ENCODE assay signal across 8 cellular contexts in the genomic region with DNA sequence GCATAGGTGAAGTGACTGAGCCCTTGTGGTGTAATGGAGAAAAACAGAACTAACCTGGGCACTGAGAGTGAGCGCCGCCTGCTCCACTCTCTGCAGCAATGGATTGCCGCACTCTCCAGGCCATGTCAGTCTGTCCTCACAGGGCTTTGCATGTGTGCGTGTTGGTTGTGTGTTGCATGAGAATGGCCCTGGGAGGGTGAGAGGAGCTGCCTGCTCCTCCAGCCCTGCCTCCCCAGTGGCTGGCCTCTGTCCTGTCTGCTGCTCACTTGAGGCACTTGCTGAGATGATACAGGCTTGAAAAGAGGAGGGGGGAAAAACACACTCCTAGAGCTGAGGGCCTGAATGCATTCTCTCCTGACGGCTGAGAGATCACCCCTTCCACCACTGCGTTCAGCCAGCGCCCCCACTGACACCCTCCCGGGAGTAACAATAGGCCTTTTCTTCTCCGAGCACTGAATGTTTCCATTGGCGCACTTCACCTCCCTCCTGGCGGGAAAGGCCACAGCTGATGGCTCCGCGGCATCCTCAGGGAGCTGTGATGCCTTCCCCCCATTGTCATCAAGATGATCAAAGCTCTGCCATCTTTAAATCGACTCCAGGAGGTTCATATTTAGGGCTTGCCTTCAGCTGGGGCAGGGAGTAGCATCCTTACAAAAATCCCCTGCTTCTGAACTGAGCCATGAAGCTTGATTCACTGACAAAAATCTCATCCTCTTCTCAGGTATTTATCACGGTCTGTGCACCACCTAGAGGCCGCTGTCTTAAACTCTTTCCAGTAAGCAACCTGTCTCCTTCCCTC. TPM values are rescaled to one million over a fixed set of nuclear protein-coding genes. Genes with fewer than 3 reads are reported as not detected.
DNase-seq lines count a peak whose midpoint lies in the region; ATAC-seq and TF ChIP-seq lines count a peak whose summit lies in the region.

No MANE protein-coding gene starts in this region.

- peaks cover 0 to 3% (median under 1%) of the 10 kb centered on the region in 4 donors for H3K27me3 ChIP-seq in liver (ENCODE audit: control insufficient read depth in 4 of 4, insufficient read depth in 4 of 4, low read length in 3 of 4)

- no peaks in the 10 kb centered on the region for H3K4me1 ChIP-seq in liver (ENCODE audit: control insufficient read depth in 4 of 4, insufficient read depth in 4 of 4, low read length in 3 of 4)

- in situ Hi-C loops in Caki2 (cut with HindIII; ENCODE audit: low pct_unique_long_range_greater_than_20kb, low sequenced_read_pairs), result no loop called here

- no peaks in the 10 kb centered on the region for H3K36me3 ChIP-seq in SK-N-MC (ENCODE audit: insufficient read depth, low read length)
- no peaks in the 10 kb centered on the region for H3K36me3 ChIP-seq in liver (ENCODE audit: control insufficient read depth in 4 of 4, insufficient read depth in 3 of 4, low read depth in 1 of 4, low read length in 3 of 4)

- no peak overlapping the region for H3K9ac ChIP-seq in SK-N-MC (ENCODE audit: insufficient read length)
- peak overlapping the region in 1 of 2 donors; percentile 39 for H3K9ac ChIP-seq in liver (ENCODE audit: low read depth in 1 of 2, low read length in 2 of 2)

- no peaks in the 10 kb centered on the region for H3K9me3 ChIP-seq in SK-N-MC (ENCODE audit: low read depth, low read length)
- H3K9me3 ChIP-seq in liver (ENCODE audit: control insufficient read depth in 4 of 4, low read length in 3 of 4), result no peaks in the 10 kb centered on the region

- DNase-seq in Caki2 (ENCODE audit: low read depth), result peak; percentile 47
- DNase-seq in LNCaP clone FGC (ENCODE audit: low read depth), result no peak
- peak; percentile 44 for DNase-seq in SK-N-MC (ENCODE audit: low read depth, low spot score)
- DNase-seq in dermis blood vessel endothelial cell, result peak; percentile 85
- peak in 46 of 49 donors; percentile 13 to 74 (median 52) for DNase-seq in substantia nigra (lab: John Stamatoyannopoulos, UW)
- DNase-seq in T1000 (lab: John Stamatoyannopoulos, UW), result no peak

- H3K27ac ChIP-seq in SK-N-MC (no peak overlapping the region), liver (ENCODE audit: low read depth in 1 of 2, low read length in 2 of 2) (no peak overlapping the region), substantia nigra (ENCODE audit: low read depth, low read length, poor library complexity, severe bottlenecking) (peak overlapping the region; percentile 0)

- ATAC-seq in GM21367 (IDR thresholded peaks at IDR 0.05; ENCODE audit: unreplicated experiment), result peak; percentile 59

- peak; percentile 86 to 88 for TF ChIP-seq RAD21 in liver (IDR thresholded peaks at IDR 0.05)

- H3K4me3 ChIP-seq in LNCaP clone FGC (ENCODE audit: low read depth, low read length) (no peak overlapping the region), SK-N-MC (no peak overlapping the region), liver (ENCODE audit: low read depth in 1 of 3, low read length in 3 of 3) (no peak overlapping the region)

- WGBS in liver, result 51% methylated on average over 16 of the region's 16 CpGs

- TF ChIP-seq CTCF in LNCaP clone FGC (IDR thresholded peaks at IDR 0.05; ENCODE audit: control insufficient read depth, extremely low read depth, insufficient read depth) (peak; percentile 67), liver (IDR thresholded peaks at IDR 0.05; ENCODE audit: low read depth, low read length, missing input control) (peak; percentile 65)

TF ChIP-seq in liver, 16 proteins besides CTCF, POLR2A, EP300 and RAD21:
- TF ChIP-seq JUND (IDR thresholded peaks at IDR 0.05), result no peak
- TF ChIP-seq EGR1 (IDR thresholded peaks at IDR 0.05; ENCODE audit: low read depth in 2 of 2), result no peak
- no peak for TF ChIP-seq RXRA (IDR thresholded peaks at IDR 0.05)
- no peak for TF ChIP-seq HNF4G (IDR thresholded peaks at IDR 0.05)
- no peak for TF ChIP-seq YY1 (IDR thresholded peaks at IDR 0.05)
- TF ChIP-seq, protein P1, sequence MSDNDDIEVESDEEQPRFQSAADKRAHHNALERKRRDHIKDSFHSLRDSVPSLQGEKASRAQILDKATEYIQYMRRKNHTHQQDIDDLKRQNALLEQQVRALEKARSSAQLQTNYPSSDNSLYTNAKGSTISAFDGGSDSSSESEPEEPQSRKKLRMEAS (IDR thresholded peaks at IDR 0.05), result no peak
- no peak for TF ChIP-seq NR2F2 (IDR thresholded peaks at IDR 0.05)
- TF ChIP-seq, protein P2, sequence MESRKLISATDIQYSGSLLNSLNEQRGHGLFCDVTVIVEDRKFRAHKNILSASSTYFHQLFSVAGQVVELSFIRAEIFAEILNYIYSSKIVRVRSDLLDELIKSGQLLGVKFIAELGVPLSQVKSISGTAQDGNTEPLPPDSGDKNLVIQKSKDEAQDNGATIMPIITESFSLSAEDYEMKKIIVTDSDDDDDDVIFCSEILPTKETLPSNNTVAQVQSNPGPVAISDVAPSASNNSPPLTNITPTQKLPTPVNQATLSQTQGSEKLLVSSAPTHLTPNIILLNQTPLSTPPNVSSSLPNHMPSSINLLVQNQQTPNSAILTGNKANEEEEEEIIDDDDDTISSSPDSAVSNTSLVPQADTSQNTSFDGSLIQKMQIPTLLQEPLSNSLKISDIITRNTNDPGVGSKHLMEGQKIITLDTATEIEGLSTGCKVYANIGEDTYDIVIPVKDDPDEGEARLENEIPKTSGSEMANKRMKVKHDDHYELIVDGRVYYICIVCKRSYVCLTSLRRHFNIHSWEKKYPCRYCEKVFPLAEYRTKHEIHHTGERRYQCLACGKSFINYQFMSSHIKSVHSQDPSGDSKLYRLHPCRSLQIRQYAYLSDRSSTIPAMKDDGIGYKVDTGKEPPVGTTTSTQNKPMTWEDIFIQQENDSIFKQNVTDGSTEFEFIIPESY (IDR thresholded peaks at IDR 0.05), result no peak
- no peak for TF ChIP-seq FOXA1 (IDR thresholded peaks at IDR 0.05)
- TF ChIP-seq, protein P3, sequence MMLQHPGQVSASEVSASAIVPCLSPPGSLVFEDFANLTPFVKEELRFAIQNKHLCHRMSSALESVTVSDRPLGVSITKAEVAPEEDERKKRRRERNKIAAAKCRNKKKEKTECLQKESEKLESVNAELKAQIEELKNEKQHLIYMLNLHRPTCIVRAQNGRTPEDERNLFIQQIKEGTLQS (IDR thresholded peaks at IDR 0.05), result no peak
- TF ChIP-seq SP1 (IDR thresholded peaks at IDR 0.05), result no peak
- no peak for TF ChIP-seq GABPA (IDR thresholded peaks at IDR 0.05 in 1 of 2, conservative IDR thresholded peaks at IDR 0.05 in 1 of 2)
- no peak for TF ChIP-seq HNF4A (conservative IDR thresholded peaks at IDR 0.05)
- TF ChIP-seq, protein P4, sequence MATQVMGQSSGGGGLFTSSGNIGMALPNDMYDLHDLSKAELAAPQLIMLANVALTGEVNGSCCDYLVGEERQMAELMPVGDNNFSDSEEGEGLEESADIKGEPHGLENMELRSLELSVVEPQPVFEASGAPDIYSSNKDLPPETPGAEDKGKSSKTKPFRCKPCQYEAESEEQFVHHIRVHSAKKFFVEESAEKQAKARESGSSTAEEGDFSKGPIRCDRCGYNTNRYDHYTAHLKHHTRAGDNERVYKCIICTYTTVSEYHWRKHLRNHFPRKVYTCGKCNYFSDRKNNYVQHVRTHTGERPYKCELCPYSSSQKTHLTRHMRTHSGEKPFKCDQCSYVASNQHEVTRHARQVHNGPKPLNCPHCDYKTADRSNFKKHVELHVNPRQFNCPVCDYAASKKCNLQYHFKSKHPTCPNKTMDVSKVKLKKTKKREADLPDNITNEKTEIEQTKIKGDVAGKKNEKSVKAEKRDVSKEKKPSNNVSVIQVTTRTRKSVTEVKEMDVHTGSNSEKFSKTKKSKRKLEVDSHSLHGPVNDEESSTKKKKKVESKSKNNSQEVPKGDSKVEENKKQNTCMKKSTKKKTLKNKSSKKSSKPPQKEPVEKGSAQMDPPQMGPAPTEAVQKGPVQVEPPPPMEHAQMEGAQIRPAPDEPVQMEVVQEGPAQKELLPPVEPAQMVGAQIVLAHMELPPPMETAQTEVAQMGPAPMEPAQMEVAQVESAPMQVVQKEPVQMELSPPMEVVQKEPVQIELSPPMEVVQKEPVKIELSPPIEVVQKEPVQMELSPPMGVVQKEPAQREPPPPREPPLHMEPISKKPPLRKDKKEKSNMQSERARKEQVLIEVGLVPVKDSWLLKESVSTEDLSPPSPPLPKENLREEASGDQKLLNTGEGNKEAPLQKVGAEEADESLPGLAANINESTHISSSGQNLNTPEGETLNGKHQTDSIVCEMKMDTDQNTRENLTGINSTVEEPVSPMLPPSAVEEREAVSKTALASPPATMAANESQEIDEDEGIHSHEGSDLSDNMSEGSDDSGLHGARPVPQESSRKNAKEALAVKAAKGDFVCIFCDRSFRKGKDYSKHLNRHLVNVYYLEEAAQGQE (IDR thresholded peaks at IDR 0.05), result no peak
- TF ChIP-seq FOXA2 (IDR thresholded peaks at IDR 0.05), result no peak
- TF ChIP-seq TAF1 (conservative IDR thresholded peaks at IDR 0.05), result no peak

RNA-seq across cellular contexts. Expression of a gene that starts 49.9 kb away (rescaled TPM):
- total RNA-seq in Caki2 (2014; rRNA removed; shearing (Covaris generic); ENCODE audit: low replicate concordance), result not detected in 2 replicates
- total RNA-seq in dermis blood vessel endothelial cell, result not detected in 2 replicates
- not detected for total RNA-seq in liver
- under 1 TPM in 1 of 2 donors, not detected in 1; 0.71 TPM for polyA plus RNA-seq in liver

Comparison
In these comparisons a context has a peak if more than half of its experiments do, and no peak if none do; other contexts are left out.
1. DNase-seq: peak in Caki2 (single experiment), SK-N-MC (single experiment), dermis blood vessel endothelial cell (single experiment) and substantia nigra (46 of 49); none in LNCaP clone FGC (single experiment) and T1000 (single experiment).